ENCODE assay signal across 16 cellular contexts in genomic region chr7:130419652-130420051, GRCh38. TPM values are rescaled to one million over a fixed set of nuclear protein-coding genes. Genes with fewer than 3 reads are reported as not detected.
DNase-seq lines count a peak whose midpoint lies in the region; FAIRE-seq and TF ChIP-seq lines count a peak whose summit lies in the region.
"Had no signal": no experiment of that assay in that cellular context is flagged by ENCODE, and none has a peak within 500 bp of the region (broad histone marks: within the 10 kb centered on the region; RNA-seq: fewer than 3 reads in every experiment).

No MANE protein-coding gene starts in this region.

- WGBS in mesenchymal stem cell, result 60% methylated on average over 5 of the region's 5 CpGs

- no peak overlapping the region for H2BK15ac ChIP-seq in mesenchymal stem cell (ENCODE audit: low read depth, poor library complexity, severe bottlenecking)

- no peak overlapping the region for H2AFZ ChIP-seq in mesenchymal stem cell (ENCODE audit: low read depth, low read length)

- no peak overlapping the region for H3K23ac ChIP-seq in mesenchymal stem cell (ENCODE audit: low read length in 2 of 2)

- H4K91ac ChIP-seq in mesenchymal stem cell (ENCODE audit: low read length), result peak overlapping the region; percentile 4

- H3K27me3 ChIP-seq in breast epithelium, result no peaks in the 10 kb centered on the region
- H3K27me3 ChIP-seq in mesenchymal stem cell (ENCODE audit: control insufficient read depth in 1 of 2, insufficient read depth in 1 of 2, low read length in 2 of 2), result no peaks in the 10 kb centered on the region
- H3K27me3 ChIP-seq: cardiac muscle cell had no signal

- H3K27me3 Mint-ChIP-seq in MCF 10A (ENCODE audit: insufficient read depth, unreplicated experiment), result no peaks in the 10 kb centered on the region
- H3K27me3 Mint-ChIP-seq in activated naive CD8-positive, alpha-beta T cell, result no peaks in the 10 kb centered on the region

- BruUV-seq in MCF 10A (replicated peaks; lab: Mats Ljungman, UMichigan), result no TSS peak

- H3K14ac ChIP-seq in mesenchymal stem cell (ENCODE audit: low read length in 2 of 2), result peak overlapping the region in 1 of 2 experiments; percentile 30

- H3K4me3 ChIP-seq in breast epithelium (no peak overlapping the region), mesenchymal stem cell (ENCODE audit: insufficient read depth in 1 of 2, low read depth in 1 of 2, low read length in 2 of 2) (no peak overlapping the region)
- H3K4me3 ChIP-seq: cardiac muscle cell had no signal

- no peak overlapping the region for H3K4me3 Mint-ChIP-seq in MCF 10A (ENCODE audit: unreplicated experiment)
- peak overlapping the region; percentile 33 for H3K4me3 Mint-ChIP-seq in activated naive CD8-positive, alpha-beta T cell

- intact Hi-C loops in MCF 10A (cut with micrococcal nuclease) (no loop called here), breast epithelium (cut with DNase I; ENCODE audit: low total_unique reads) (no loop called here)

- no peak overlapping the region for H2BK5ac ChIP-seq in mesenchymal stem cell (ENCODE audit: low read depth, low read length, poor library complexity, severe bottlenecking)

- H3K4me2 ChIP-seq in mesenchymal stem cell (ENCODE audit: low read length, poor library complexity, severe bottlenecking), result no peak overlapping the region

- no peak for FAIRE-seq in GM19239 (lab: Jason Lieb, UNC)
- FAIRE-seq: endothelial cell of umbilical vein, HTR-8/SVneo had no signal

- no peak overlapping the region for H2BK120ac ChIP-seq in mesenchymal stem cell (ENCODE audit: low read depth, low read length)

- peaks cover 2% of the 10 kb centered on the region for H3K79me1 ChIP-seq in mesenchymal stem cell (replicated peaks; ENCODE audit: low read length, poor library complexity, severe bottlenecking)

- CTCF ChIA-PET in MCF 10A (lab: Yijun Ruan, JAX), result no interaction called here

- POLR2A ChIA-PET in MCF 10A (lab: Yijun Ruan, JAX), result interaction anchor here (0.9 kb wide), 1 partner anchor 63 kb away, joined by 3 read pairs; no protein-coding TSS in a partner anchor

- TF ChIP-seq CTCF in MCF 10A (IDR thresholded peaks at IDR 0.05; ENCODE audit: unreplicated experiment) (no peak), breast epithelium (IDR thresholded peaks at IDR 0.05) (no peak)

- peak overlapping the region; percentile 61 to 79 for H2BK12ac ChIP-seq in mesenchymal stem cell (ENCODE audit: low read length in 2 of 2)

- H3K27ac Mint-ChIP-seq in MCF 10A (ENCODE audit: low read depth, unreplicated experiment), result no peak overlapping the region
- H3K27ac Mint-ChIP-seq in activated naive CD8-positive, alpha-beta T cell, result peak overlapping the region; percentile 59

- no peak overlapping the region for H3K9ac ChIP-seq in mesenchymal stem cell (ENCODE audit: low read length)

- DNase-seq in MCF 10A (ENCODE audit: unreplicated experiment) (peak; percentile 20), breast epithelium (ENCODE audit: low spot score in 2 of 2) (no peak), mesenchymal stem cell (no peak), NCI-H774 (lab: John Stamatoyannopoulos, UW) (no peak), GM19239 (ENCODE audit: insufficient read length, low spot score) (no peak), SIG-M5 (lab: John Stamatoyannopoulos, UW) (no peak)
- DNase-seq in stimulated activated CD4-positive, alpha-beta T cell treated with anti-CD3 and anti-CD28 coated beads, Interleukin-4, amount 100 ng/mL, for 4 hours, result no peak
- DNase-seq: hypothalamus; midbrain; MV-4-11; stimulated activated CD4-positive, alpha-beta T cell treated with anti-CD3 and anti-CD28 coated beads, Interleukin-2, amount 100 ng/mL, for 24 hours had no signal

- peak overlapping the region in 1 of 2 experiments; percentile 69 for H3K4ac ChIP-seq in mesenchymal stem cell (ENCODE audit: low read depth in 1 of 2, low read length in 2 of 2)

- peaks cover 0 to 7% of the 10 kb centered on the region in 2 donors for H3K4me1 ChIP-seq in breast epithelium
- H3K4me1 ChIP-seq in mesenchymal stem cell (ENCODE audit: control insufficient read depth, insufficient read depth, low read depth, low read length), result peaks cover 8% of the 10 kb centered on the region

- no peaks in the 10 kb centered on the region for H3K36me3 ChIP-seq in breast epithelium
- H3K36me3 ChIP-seq in mesenchymal stem cell (ENCODE audit: control insufficient read depth in 1 of 2, insufficient read depth in 2 of 2, low read depth in 1 of 2, low read length in 2 of 2), result peaks cover 0 to 3% of the 10 kb centered on the region in 2 experiments
- H3K36me3 ChIP-seq: cardiac muscle cell had no signal

- peak overlapping the region; percentile 2 to 28 for H3K18ac ChIP-seq in mesenchymal stem cell (ENCODE audit: low read depth in 1 of 2, low read length in 2 of 2)

- H3K36me3 Mint-ChIP-seq in MCF 10A (ENCODE audit: insufficient read depth, unreplicated experiment), result no peaks in the 10 kb centered on the region
- no peaks in the 10 kb centered on the region for H3K36me3 Mint-ChIP-seq in activated naive CD8-positive, alpha-beta T cell

- no peak for TF ChIP-seq POLR2A in breast epithelium (IDR thresholded peaks at IDR 0.05)

- H3K4me1 Mint-ChIP-seq in MCF 10A (ENCODE audit: insufficient read depth, unreplicated experiment), result peaks cover 28% of the 10 kb centered on the region
- H3K4me1 Mint-ChIP-seq in activated naive CD8-positive, alpha-beta T cell (ENCODE audit: low read depth), result peaks cover 88% of the 10 kb centered on the region

- H2AK5ac ChIP-seq in mesenchymal stem cell (ENCODE audit: low read length, severe bottlenecking), result no peak overlapping the region

- no peaks in the 10 kb centered on the region for H3K9me3 Mint-ChIP-seq in MCF 10A (ENCODE audit: unreplicated experiment)
- H3K9me3 Mint-ChIP-seq in activated naive CD8-positive, alpha-beta T cell (ENCODE audit: low read depth), result no peaks in the 10 kb centered on the region

- H4K8ac ChIP-seq in mesenchymal stem cell (ENCODE audit: low read length), result no peak overlapping the region

- no peak overlapping the region for H3K27ac ChIP-seq in breast epithelium
- H3K27ac ChIP-seq in mesenchymal stem cell (ENCODE audit: low read length, poor library complexity, severe bottlenecking), result peak overlapping the region; percentile 32
- H3K27ac ChIP-seq: cardiac muscle cell had no signal

- H3K9me3 ChIP-seq in breast epithelium (no peaks in the 10 kb centered on the region), mesenchymal stem cell (ENCODE audit: control insufficient read depth, low read length) (no peaks in the 10 kb centered on the region)

RNA-seq across cellular contexts. Expression of gene CEP41, which starts 21.2 kb away (rescaled TPM):
- total RNA-seq in MCF 10A (2022) (14.0 and 15.8 TPM in 2 replicates), breast epithelium (1 to 10 TPM; 5.9 to 8.9 (median 7.0) TPM)
- polyA plus RNA-seq in mesenchymal stem cell (2013, experiment 1 of 2), result 15.1 TPM
- polyA plus RNA-seq in mesenchymal stem cell (2013, experiment 2 of 2), result 17.7 TPM

RNA-seq across cellular contexts. Expression of gene CPA1, which starts 39.4 kb away (rescaled TPM):
- total RNA-seq in MCF 10A (2022), result not detected in 2 replicates
- under 1 TPM in 2 of 3 donors, not detected in 1; 0.73 to 0.96 TPM for total RNA-seq in breast epithelium
- 0.12 TPM for polyA plus RNA-seq in mesenchymal stem cell (2013, experiment 1 of 2)
- 0.29 TPM for polyA plus RNA-seq in mesenchymal stem cell (2013, experiment 2 of 2)
- total RNA-seq: endothelial cell of umbilical vein, pulmonary artery endothelial cell had no signal
- polyA plus RNA-seq: endothelial cell of umbilical vein had no signal
